Comparison of ENCODE assay signal across 8 cellular contexts in the genomic region with DNA sequence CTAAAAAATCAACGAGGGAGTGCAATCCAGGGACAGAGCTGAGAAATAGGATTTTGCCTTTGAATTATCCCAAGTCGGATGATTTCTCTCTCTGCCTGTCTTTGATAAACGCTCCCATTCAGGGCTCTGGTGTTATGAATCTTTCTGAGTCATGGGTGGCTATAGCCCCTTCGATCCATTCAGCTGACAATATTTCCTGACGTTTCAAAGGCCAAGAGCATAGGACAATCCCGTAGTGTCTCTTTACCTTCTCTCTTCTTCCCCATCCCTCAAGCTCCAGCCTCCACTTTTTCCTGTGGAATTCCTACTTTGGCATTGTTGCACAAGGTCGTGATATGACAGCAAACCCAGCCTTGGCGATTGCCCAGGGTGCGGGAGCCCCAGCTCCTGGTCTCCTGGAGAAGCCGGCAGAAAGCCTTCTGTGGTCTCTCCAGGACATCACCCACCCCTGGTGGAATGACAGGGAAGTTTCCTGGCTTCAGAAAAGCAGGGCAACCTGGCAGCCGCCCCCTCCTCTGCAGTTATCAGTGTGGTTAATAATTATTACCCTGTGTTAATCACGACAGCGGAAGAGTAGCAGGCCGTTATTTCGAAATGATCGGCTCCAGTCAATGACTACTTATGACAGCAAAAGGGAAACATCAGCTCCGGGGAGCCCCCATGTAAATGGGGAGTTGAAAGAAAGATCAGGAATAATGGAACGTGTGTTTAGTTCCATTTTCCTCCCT. TPM values are rescaled to one million over a fixed set of nuclear protein-coding genes. Genes with fewer than 3 reads are reported as not detected.
DNase-seq lines count a peak whose midpoint lies in the region; ATAC-seq, FAIRE-seq and TF ChIP-seq lines count a peak whose summit lies in the region.

No MANE protein-coding gene starts in this region.

- H3K27me3 Mint-ChIP-seq in astrocyte (ENCODE audit: low read depth, unreplicated experiment) = peaks cover 4% of the 10 kb centered on the region

- intact Hi-C loops in Right ventricle myocardium inferior (cut with DNase I) = loop anchor here (2.0 kb wide), 1 partner anchor 231 kb away; no protein-coding TSS in a partner anchor

- H3K9me3 ChIP-seq in right atrium auricular region (no peaks in the 10 kb centered on the region), astrocyte (ENCODE audit: insufficient read depth, low read depth, low read length) (no peaks in the 10 kb centered on the region)

- no peak for TF ChIP-seq CTCF in right atrium auricular region (IDR thresholded peaks at IDR 0.05)
- TF ChIP-seq CTCF in astrocyte (IDR thresholded peaks at IDR 0.05; ENCODE audit: insufficient read depth, low read depth, low read length) = no peak

- H3K27me3 ChIP-seq in right atrium auricular region (no peaks in the 10 kb centered on the region), astrocyte (ENCODE audit: insufficient read depth, low read length) (peaks cover 5% of the 10 kb centered on the region)

- H3K27ac ChIP-seq in right atrium auricular region (peak overlapping the region in 1 of 2 donors; percentile 10), astrocyte (ENCODE audit: low read depth, low read length) (no peak overlapping the region)

- no peaks in the 10 kb centered on the region for H4K20me1 ChIP-seq in astrocyte (ENCODE audit: insufficient read depth, low read length)

- ATAC-seq in Right ventricle myocardium inferior (peak; percentile 54), GM19023 (IDR thresholded peaks at IDR 0.05; ENCODE audit: unreplicated experiment) (no peak), GM19035 (IDR thresholded peaks at IDR 0.05; ENCODE audit: unreplicated experiment) (no peak)

- peak; percentile 64 for DNase-seq in Right ventricle myocardium inferior (ENCODE audit: missing footprints)
- no peak for DNase-seq in right atrium auricular region (ENCODE audit: low spot score)
- DNase-seq in astrocyte (ENCODE audit: low read depth) = no peak
- DNase-seq in iris pigment epithelial cell (ENCODE audit: low read depth) = peak; percentile 21
- DNase-seq in urothelium cell line (ENCODE audit: low spot score) = peak; percentile 73
- no peak for DNase-seq in SHP77 treated with DMSO at 0.1 percent for 48 hours (lab: John Stamatoyannopoulos, UW)

- no peak overlapping the region for H3K4me3 Mint-ChIP-seq in astrocyte (ENCODE audit: unreplicated experiment)

- no peaks in the 10 kb centered on the region for H3K36me3 Mint-ChIP-seq in astrocyte (ENCODE audit: low read depth, unreplicated experiment)

- H3K4me3 ChIP-seq in right atrium auricular region (no peak overlapping the region), astrocyte (ENCODE audit: insufficient read depth, low read depth, low read length) (no peak overlapping the region)

- H3K36me3 ChIP-seq in right atrium auricular region = no peaks in the 10 kb centered on the region
- H3K36me3 ChIP-seq in astrocyte (ENCODE audit: insufficient read depth, low read length) = no peaks in the 10 kb centered on the region

- H3K4me1 Mint-ChIP-seq in astrocyte (ENCODE audit: low read depth, unreplicated experiment) = peaks cover 41% of the 10 kb centered on the region

- no peaks in the 10 kb centered on the region for H3K4me1 ChIP-seq in right atrium auricular region
- H3K4me1 ChIP-seq in astrocyte (ENCODE audit: insufficient read depth, low read length) = peaks cover 12% of the 10 kb centered on the region

- FAIRE-seq in astrocyte (lab: Jason Lieb, UNC) (no peak), urothelium cell line (lab: Jason Lieb, UNC) (no peak)

- H3K79me2 ChIP-seq in astrocyte (ENCODE audit: insufficient read depth, low read length) = no peaks in the 10 kb centered on the region

- H3K27ac Mint-ChIP-seq in astrocyte (ENCODE audit: unreplicated experiment) = no peak overlapping the region

- no peaks in the 10 kb centered on the region for H3K9me3 Mint-ChIP-seq in astrocyte (ENCODE audit: unreplicated experiment)

- H2AFZ ChIP-seq in astrocyte (ENCODE audit: low read depth, low read length) = no peak overlapping the region

- peak overlapping the region; percentile 6 for H3K4me2 ChIP-seq in astrocyte (ENCODE audit: low read length)

- H3K9ac ChIP-seq in astrocyte (ENCODE audit: low read length) = no peak overlapping the region

RNA-seq across cellular contexts. Expression of gene PLXNA2, which starts 8.1 kb away (rescaled TPM):
- total RNA-seq in Right ventricle myocardium inferior (15.3 TPM), right atrium auricular region (10 to 100 TPM; 10.8 to 23.8 TPM), astrocyte (16.3 and 17.7 TPM in 2 replicates)

Comparison
In these comparisons a context has a peak if more than half of its experiments do, and no peak if none do; other contexts are left out.
1. DNase-seq: peak in Right ventricle myocardium inferior (single experiment), iris pigment epithelial cell (single experiment) and urothelium cell line (single experiment); none in right atrium auricular region (single experiment), astrocyte (single experiment) and SHP77 treated with DMSO at 0.1 percent for 48 hours (single experiment).